ENCODE assay signal across 11 cellular contexts in the genomic region with DNA sequence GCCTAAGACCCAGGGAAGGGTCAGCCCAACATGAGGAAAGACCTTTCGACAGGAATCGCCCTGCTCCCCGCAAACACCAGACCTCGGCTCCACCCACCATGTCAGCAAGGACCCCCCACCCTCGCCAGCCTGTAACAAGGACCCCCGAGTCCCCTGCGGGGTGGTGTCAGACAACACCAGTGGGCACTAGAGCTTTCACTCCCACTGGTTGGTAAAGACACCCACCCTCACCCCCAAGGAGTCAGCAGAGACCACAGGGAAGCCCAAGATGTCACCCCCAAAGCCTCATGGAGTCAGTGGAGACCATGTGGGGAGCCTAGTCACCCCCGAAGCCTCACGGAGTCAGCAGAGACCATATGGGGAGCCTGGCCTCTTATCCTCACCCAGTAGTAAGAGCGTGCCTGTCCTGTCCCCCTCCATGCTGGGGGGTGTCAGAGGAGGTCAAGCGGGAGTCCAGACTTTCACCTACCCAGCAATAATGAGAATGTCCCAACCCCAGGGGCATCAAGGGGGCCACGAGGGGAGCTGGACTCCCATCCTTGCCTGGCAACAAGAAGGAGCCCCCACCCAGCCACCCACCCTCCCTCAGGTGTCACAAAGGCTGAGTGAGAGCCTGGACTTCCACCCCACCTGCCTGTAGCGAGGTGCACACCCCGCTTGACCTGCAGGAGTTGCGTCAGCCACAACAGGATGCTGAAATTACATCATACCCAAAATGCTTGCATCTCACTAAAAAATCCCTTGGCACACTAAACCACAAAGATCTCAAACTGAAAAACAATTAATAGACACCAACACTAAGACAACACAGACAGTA. TPM values are rescaled to one million over a fixed set of nuclear protein-coding genes. Genes with fewer than 3 reads are reported as not detected.
A peak's percentile ranks its signal among the peaks of the same experiment; 100 is the strongest.
DNase-seq lines count a peak whose midpoint lies in the region; FAIRE-seq and TF ChIP-seq lines count a peak whose summit lies in the region.
"Had no signal": no experiment of that assay in that cellular context is flagged by ENCODE, and none has a peak within 500 bp of the region (broad histone marks: within the 10 kb centered on the region; RNA-seq: fewer than 3 reads in every experiment).

No MANE protein-coding gene starts in this region.

- H3K27me3 Mint-ChIP-seq in dendritic cell treated with granulocyte-macrophage colony-stimulating factor and Interleukin-4, amounts not matched to agents 40 ng/mL and 50 ng/mL, for 4 days = no peaks in the 10 kb centered on the region

- H3K4me1 ChIP-seq in ovary (ENCODE audit: insufficient read depth) (no peaks in the 10 kb centered on the region), esophagus muscularis mucosa (no peaks in the 10 kb centered on the region)

- no peaks in the 10 kb centered on the region for H3K36me3 ChIP-seq in ovary
- peaks cover 0 to 19% (median 8%) of the 10 kb centered on the region in 4 donors for H3K36me3 ChIP-seq in esophagus muscularis mucosa
- H3K36me3 ChIP-seq: prostate gland had no signal

- intact Hi-C loops in dendritic cell treated with granulocyte-macrophage colony-stimulating factor and Interleukin-4, amounts not matched to agents 40 ng/mL and 50 ng/mL, for 4 days (cut with micrococcal nuclease) = no loop called here
- intact Hi-C loops in ovary (cut with DNase I) (no loop called here), esophagus muscularis mucosa (cut with DNase I) (no loop called here)

- peak; percentile 73 for FAIRE-seq in GM18507 (lab: Jason Lieb, UNC)

- H3K27ac Mint-ChIP-seq in dendritic cell treated with granulocyte-macrophage colony-stimulating factor and Interleukin-4, amounts not matched to agents 40 ng/mL and 50 ng/mL, for 4 days = peak overlapping the region; percentile 62

- no peak for TF ChIP-seq CTCF in ovary (IDR thresholded peaks at IDR 0.05)
- TF ChIP-seq CTCF in esophagus muscularis mucosa (IDR thresholded peaks at IDR 0.05) = no peak

- H3K27ac ChIP-seq in ovary (no peak overlapping the region), esophagus muscularis mucosa (replicated peaks in 1 of 4) (no peak overlapping the region)

- peaks cover 27% of the 10 kb centered on the region for H3K9me3 Mint-ChIP-seq in dendritic cell treated with granulocyte-macrophage colony-stimulating factor and Interleukin-4, amounts not matched to agents 40 ng/mL and 50 ng/mL, for 4 days

- TF ChIP-seq EP300 in ovary (IDR thresholded peaks at IDR 0.05) = no peak
- TF ChIP-seq EP300 in esophagus muscularis mucosa (IDR thresholded peaks at IDR 0.05) = no peak

- H3K36me3 Mint-ChIP-seq in dendritic cell treated with granulocyte-macrophage colony-stimulating factor and Interleukin-4, amounts not matched to agents 40 ng/mL and 50 ng/mL, for 4 days (ENCODE audit: low read depth) = peaks cover 100% of the 10 kb centered on the region

- H3K4me3 ChIP-seq in ovary (no peak overlapping the region), esophagus muscularis mucosa (no peak overlapping the region)
- H3K4me3 ChIP-seq: prostate gland had no signal

- no peak for TF ChIP-seq POLR2A in ovary (IDR thresholded peaks at IDR 0.05)
- no peak for TF ChIP-seq POLR2A in esophagus muscularis mucosa (IDR thresholded peaks at IDR 0.05; ENCODE audit: low read depth)

- no peaks in the 10 kb centered on the region for H3K27me3 ChIP-seq in ovary
- no peaks in the 10 kb centered on the region for H3K27me3 ChIP-seq in esophagus muscularis mucosa

- peaks cover 30% of the 10 kb centered on the region for H3K4me1 Mint-ChIP-seq in dendritic cell treated with granulocyte-macrophage colony-stimulating factor and Interleukin-4, amounts not matched to agents 40 ng/mL and 50 ng/mL, for 4 days (ENCODE audit: low read depth)

- DNase-seq in GM18507 (ENCODE audit: extremely low spot score, insufficient read length, low read depth) (no peak), NOMO-1 treated with dmso at 0.1 percent for 144 hours (lab: John Stamatoyannopoulos, UW; ENCODE audit: unreplicated experiment) (peak; percentile 2), ovary (peak in 3 of 5 donors; percentile 12 to 24 (median 13)), esophagus muscularis mucosa (ENCODE audit: extremely low spot score) (no peak)
- DNase-seq in central memory CD4-positive, alpha-beta T cell = no peak
- no peak for DNase-seq in stimulated activated CD8-positive, alpha-beta memory T cell treated with anti-CD3 and anti-CD28 coated beads, Interleukin-4, amount 100 ng/mL, for 48 hours
- DNase-seq: activated CD4-positive, CD25-positive, alpha-beta regulatory T cell; anterior cingulate cortex; MM.1S had no signal

- no peak overlapping the region for H3K4me3 Mint-ChIP-seq in dendritic cell treated with granulocyte-macrophage colony-stimulating factor and Interleukin-4, amounts not matched to agents 40 ng/mL and 50 ng/mL, for 4 days

- H3K9me3 ChIP-seq in ovary (peaks cover 0 to 5% of the 10 kb centered on the region in 2 donors), esophagus muscularis mucosa (peaks cover 0 to 41% (median 37%) of the 10 kb centered on the region in 4 donors)
- H3K9me3 ChIP-seq: prostate gland had no signal

- WGBS in ovary, 3 donors = 94 to 96% (median 95%) methylated on average over 15 of the region's 15 CpGs
- WGBS in esophagus muscularis mucosa = 87% methylated on average over 12 of the region's 15 CpGs

RNA-seq across cellular contexts. Expression of a gene that starts 24.8 kb away (rescaled TPM):
- 10 to 100 TPM in 4 of 7 donors, 1 to 10 TPM in 3; 2.4 to 18.2 (median 10.1) TPM for total RNA-seq in ovary
- polyA plus RNA-seq in ovary = 1 to 10 TPM in 1 of 2 donors, under 1 TPM in 1; 0.88 to 6.9 TPM
- total RNA-seq in esophagus muscularis mucosa = 10 to 100 TPM in 1 of 4 donors, 1 to 10 TPM in 3; 2.8 to 10.0 (median 6.6) TPM

Comparison
In these comparisons a context has a peak if more than half of its experiments do, and no peak if none do; other contexts are left out.
1. DNase-seq: peak in NOMO-1 treated with dmso at 0.1 percent for 144 hours (single experiment) and ovary (3 of 5); none in GM18507 (single experiment), central memory CD4-positive, alpha-beta T cell (single experiment), esophagus muscularis mucosa (single experiment) and stimulated activated CD8-positive, alpha-beta memory T cell treated with anti-CD3 and anti-CD28 coated beads, Interleukin-4, amount 100 ng/mL, for 48 hours (single experiment).